In the genomic region with DNA sequence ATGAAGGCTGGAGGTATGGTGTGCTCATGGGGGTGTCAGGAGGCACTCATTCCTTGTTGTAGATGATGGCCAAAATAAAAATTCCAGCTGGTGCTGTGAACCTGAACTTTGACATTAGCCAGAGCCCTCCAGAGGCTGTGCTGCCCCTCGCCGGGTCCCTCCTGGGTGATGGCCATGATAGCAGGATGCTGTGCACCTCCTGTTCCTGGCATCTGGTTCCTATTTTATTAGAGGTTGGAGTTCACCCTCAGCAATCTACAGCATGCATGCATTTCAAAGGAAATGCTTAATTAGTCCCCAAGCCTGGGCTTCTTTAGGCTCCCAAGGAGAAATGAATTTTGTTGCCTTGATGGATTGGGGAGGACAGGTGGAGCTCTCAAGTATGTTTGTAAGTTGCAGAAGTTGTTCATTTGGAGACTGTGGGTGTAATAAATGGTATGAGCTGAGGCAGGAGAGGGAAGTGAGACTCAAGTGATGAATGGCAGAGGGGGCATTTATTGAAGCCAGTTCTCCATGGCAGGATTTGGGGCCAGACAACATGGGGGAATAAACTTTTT, we compare ENCODE assay signal across 19 cellular contexts.
"Had no signal": no experiment of that assay in that cellular context is flagged by ENCODE, and none has a peak within 500 bp of the region (broad histone marks: within the 10 kb centered on the region; RNA-seq: fewer than 3 reads in every experiment).

No MANE protein-coding gene starts in this region.

- H3K27ac Mint-ChIP-seq: activated naive CD4-positive, alpha-beta T cell treated with anti-CD3 and anti-CD28 coated beads, Interleukin-2, amount 50 U/mL, for 24 hours; natural killer cell treated with Interleukin-12 subunit alpha and Interleukin-12 subunit beta and Interleukin-15 and Interleukin-18, amount 100 ng/mL, for 72 hours; stimulated activated naive CD8-positive, alpha-beta T cell treated with anti-CD3 and anti-CD28 coated beads, Interleukin-15, Interleukin-2, amounts not matched to agents 100 ng/mL and 50 ng/mL, for 24 hours; WTC11 had no signal

- DNase-seq: activated gamma-delta T cell treated with Interleukin-2 at 50 U/mL for 16 hours; activated T-cell treated with anti-CD3 and anti-CD28 coated beads, Interleukin-2, amount 50 U/mL, for 1 hour; brain microvascular endothelial cell; caudate nucleus; dermis blood vessel endothelial cell; effector CD8-positive, alpha-beta T cell; foreskin keratinocyte; hypothalamus; occipital lobe; right lobe of liver; stimulated activated CD4-positive, alpha-beta T cell treated with anti-CD3 and anti-CD28 coated beads, Interleukin-1b, Interleukin-23, amount 100 ng/mL, for 48 hours; substantia nigra; T-helper 9 cell; thyroid gland had no signal

- H3K36me3 ChIP-seq: brain microvascular endothelial cell, right lobe of liver, thyroid gland had no signal

- H3K36me3 Mint-ChIP-seq: activated naive CD4-positive, alpha-beta T cell treated with anti-CD3 and anti-CD28 coated beads, Interleukin-2, amount 50 U/mL, for 24 hours; natural killer cell treated with Interleukin-12 subunit alpha and Interleukin-12 subunit beta and Interleukin-15 and Interleukin-18, amount 100 ng/mL, for 72 hours; WTC11 had no signal

- H3K4me1 ChIP-seq: foreskin keratinocyte, right lobe of liver, thyroid gland had no signal

- H3K4me3 Mint-ChIP-seq: activated naive CD4-positive, alpha-beta T cell treated with anti-CD3 and anti-CD28 coated beads, Interleukin-2, amount 50 U/mL, for 24 hours; natural killer cell treated with Interleukin-12 subunit alpha and Interleukin-12 subunit beta and Interleukin-15 and Interleukin-18, amount 100 ng/mL, for 72 hours; stimulated activated naive CD8-positive, alpha-beta T cell treated with anti-CD3 and anti-CD28 coated beads, Interleukin-15, Interleukin-2, amounts not matched to agents 100 ng/mL and 50 ng/mL, for 24 hours; WTC11 had no signal

- H3K4me1 Mint-ChIP-seq: activated naive CD4-positive, alpha-beta T cell treated with anti-CD3 and anti-CD28 coated beads, Interleukin-2, amount 50 U/mL, for 24 hours had no signal

- H3K9me3 ChIP-seq: right lobe of liver, thyroid gland had no signal

- H3K4me3 ChIP-seq: right lobe of liver, skin epidermis, thyroid gland had no signal

- H3K9me3 Mint-ChIP-seq: activated naive CD4-positive, alpha-beta T cell treated with anti-CD3 and anti-CD28 coated beads, Interleukin-2, amount 50 U/mL, for 24 hours; natural killer cell treated with Interleukin-12 subunit alpha and Interleukin-12 subunit beta and Interleukin-15 and Interleukin-18, amount 100 ng/mL, for 72 hours; stimulated activated naive CD8-positive, alpha-beta T cell treated with anti-CD3 and anti-CD28 coated beads, Interleukin-15, Interleukin-2, amounts not matched to agents 100 ng/mL and 50 ng/mL, for 24 hours; WTC11 had no signal

- H3K27me3 Mint-ChIP-seq: activated naive CD4-positive, alpha-beta T cell treated with anti-CD3 and anti-CD28 coated beads, Interleukin-2, amount 50 U/mL, for 24 hours; stimulated activated naive CD8-positive, alpha-beta T cell treated with anti-CD3 and anti-CD28 coated beads, Interleukin-15, Interleukin-2, amounts not matched to agents 100 ng/mL and 50 ng/mL, for 24 hours had no signal

- ATAC-seq: foreskin keratinocyte; natural killer cell treated with Interleukin-12 subunit alpha and Interleukin-12 subunit beta and Interleukin-15 and Interleukin-18, amount 100 ng/mL, for 72 hours; right lobe of liver; WTC11 had no signal

- H3K27me3 ChIP-seq: brain microvascular endothelial cell, right lobe of liver, thyroid gland had no signal

- H3K27ac ChIP-seq: brain microvascular endothelial cell, foreskin keratinocyte, right lobe of liver, skin epidermis, thyroid gland had no signal
